8 cellular contexts compared by ENCODE assay signal in genomic region chr16:17275076-17275732, GRCh38.
DNase-seq lines count a peak whose midpoint lies in the region; ATAC-seq and TF ChIP-seq lines count a peak whose summit lies in the region.

No MANE protein-coding gene starts in this region.

- TF ChIP-seq EP300 in stomach (IDR thresholded peaks at IDR 0.05), result no peak

- no peaks in the 10 kb centered on the region for H3K9me3 ChIP-seq in OCI-LY7 (ENCODE audit: low read length)
- H3K9me3 ChIP-seq in duodenal mucosa (ENCODE audit: control insufficient read depth in 1 of 2, low read length in 2 of 2), result no peaks in the 10 kb centered on the region
- no peaks in the 10 kb centered on the region for H3K9me3 ChIP-seq in stomach

- CTCF ChIA-PET in OCI-LY7 (lab: Charles Lee; ENCODE audit: unreplicated experiment), result interaction anchor here (0.7 to 1.2 kb wide), 2 partner anchors 14 to 27 kb away, joined by 3 to 4 read pairs; no protein-coding TSS in a partner anchor

- DNase-seq in activated naive CD4-positive, alpha-beta T cell treated with anti-CD3 and anti-CD28 coated beads, Interleukin-2, amount 50 U/mL, for 72 hours (ENCODE audit: low spot score in 2 of 2), result peak in 1 of 2 donors; percentile 14
- DNase-seq in activated naive CD4-positive, alpha-beta T cell (lab: John Stamatoyannopoulos, UW), result no peak
- DNase-seq in OCI-LY7 (ENCODE audit: low spot score) (no peak), stomach (peak; percentile 68), superior temporal gyrus (ENCODE audit: extremely low spot score) (no peak)

- H3K36me3 Mint-ChIP-seq in activated naive CD4-positive, alpha-beta T cell treated with anti-CD3 and anti-CD28 coated beads, Interleukin-2, amount 50 U/mL, for 72 hours, result peaks cover 0 to 5% of the 10 kb centered on the region in 2 donors

- ATAC-seq in activated naive CD4-positive, alpha-beta T cell treated with anti-CD3 and anti-CD28 coated beads, Interleukin-2, amount 50 U/mL, for 72 hours, result peak; percentile 39 to 44
- no peak for ATAC-seq in GM18858 (IDR thresholded peaks at IDR 0.05; ENCODE audit: unreplicated experiment)
- ATAC-seq in GM21390 (IDR thresholded peaks at IDR 0.05; ENCODE audit: unreplicated experiment), result no peak

- H3K4me3 ChIP-seq in OCI-LY7 (ENCODE audit: low read depth, low read length, poor library complexity, severe bottlenecking) (no peak overlapping the region), duodenal mucosa (ENCODE audit: low read depth in 1 of 2, low read length in 2 of 2) (no peak overlapping the region), stomach (no peak overlapping the region)

- no peaks in the 10 kb centered on the region for H3K79me2 ChIP-seq in OCI-LY7 (ENCODE audit: insufficient read depth, low read depth, low read length)

- POLR2A ChIA-PET in OCI-LY7 (lab: Charles Lee), result interaction anchor here (0.6 to 0.9 kb wide), 2 partner anchors 40 to 56 kb away, joined by 3 to 4 read pairs; no protein-coding TSS in a partner anchor

- TF ChIP-seq POLR2A in stomach (IDR thresholded peaks at IDR 0.05), result no peak

- peak overlapping the region; percentile 8; the same call in 1 of the 2 replicates for H3K4me2 ChIP-seq in OCI-LY7 (ENCODE audit: low read length)

- H4K20me1 ChIP-seq in OCI-LY7 (ENCODE audit: insufficient read depth, low read length), result no peaks in the 10 kb centered on the region; the same call in 1 of the 2 replicates

- intact Hi-C loops in OCI-LY7 (cut with micrococcal nuclease; ENCODE audit: unreplicated experiment) (loop anchor here (5.0 kb wide), 1 partner anchor 302 kb away; no protein-coding TSS in a partner anchor), stomach (cut with DNase I; ENCODE audit: low total_unique reads) (no loop called here)

- no peak overlapping the region for H2AFZ ChIP-seq in OCI-LY7 (ENCODE audit: low read length)

- no TSS peak for BruUV-seq in OCI-LY7 (replicated peaks; lab: Mats Ljungman, UMichigan)

- H3K27ac ChIP-seq in OCI-LY7 (ENCODE audit: low read depth, low read length, poor library complexity, severe bottlenecking) (no peak overlapping the region), duodenal mucosa (ENCODE audit: low read depth, low read length) (peak overlapping the region; percentile 83), stomach (peak overlapping the region; percentile 72 to 89 (median 82))

- TF ChIP-seq CTCF in OCI-LY7 (conservative IDR thresholded peaks at IDR 0.05; ENCODE audit: low read length) (no peak), stomach (IDR thresholded peaks at IDR 0.05) (no peak)

- H3K36me3 ChIP-seq in OCI-LY7 (ENCODE audit: insufficient read depth, low read length), result no peaks in the 10 kb centered on the region
- H3K36me3 ChIP-seq in duodenal mucosa (ENCODE audit: control insufficient read depth in 1 of 2, insufficient read depth in 2 of 2, low read length in 2 of 2), result no peaks in the 10 kb centered on the region
- no peaks in the 10 kb centered on the region for H3K36me3 ChIP-seq in stomach

- 42 to 64% (median 48%) methylated on average over 4 of the region's 4 CpGs for WGBS in stomach, 5 donors

- no peaks in the 10 kb centered on the region for H3K9me2 ChIP-seq in OCI-LY7 (ENCODE audit: insufficient read depth, low read length)

- no peak overlapping the region for H3K27ac Mint-ChIP-seq in activated naive CD4-positive, alpha-beta T cell treated with anti-CD3 and anti-CD28 coated beads, Interleukin-2, amount 50 U/mL, for 72 hours

- no peaks in the 10 kb centered on the region for H3K27me3 ChIP-seq in duodenal mucosa (ENCODE audit: control insufficient read depth in 1 of 2, insufficient read depth in 2 of 2, low read length in 2 of 2)
- no peaks in the 10 kb centered on the region for H3K27me3 ChIP-seq in stomach

- H3K4me1 ChIP-seq in OCI-LY7 (ENCODE audit: insufficient read depth, low read length, poor library complexity, severe bottlenecking) (peaks cover 35% of the 10 kb centered on the region), duodenal mucosa (ENCODE audit: control insufficient read depth in 1 of 2, insufficient read depth in 2 of 2, low read length in 2 of 2) (peaks cover 71 to 72% of the 10 kb centered on the region in 2 donors), stomach (peaks cover 38 to 66% (median 57%) of the 10 kb centered on the region in 4 donors)

- no peaks in the 10 kb centered on the region for H3K9me3 Mint-ChIP-seq in activated naive CD4-positive, alpha-beta T cell treated with anti-CD3 and anti-CD28 coated beads, Interleukin-2, amount 50 U/mL, for 72 hours

- H3K9ac ChIP-seq in duodenal mucosa (ENCODE audit: low read depth in 1 of 2, low read length in 2 of 2), result peak overlapping the region in 1 of 2 donors; percentile 57

Comparison
In these comparisons a context has a peak if more than half of its experiments do, and no peak if none do; other contexts are left out.
1. ATAC-seq: peak in activated naive CD4-positive, alpha-beta T cell treated with anti-CD3 and anti-CD28 coated beads, Interleukin-2, amount 50 U/mL, for 72 hours (2 of 2); none in GM18858 (single experiment) and GM21390 (single experiment).